Comparison of ENCODE assay signal across 7 cellular contexts in the genomic region with DNA sequence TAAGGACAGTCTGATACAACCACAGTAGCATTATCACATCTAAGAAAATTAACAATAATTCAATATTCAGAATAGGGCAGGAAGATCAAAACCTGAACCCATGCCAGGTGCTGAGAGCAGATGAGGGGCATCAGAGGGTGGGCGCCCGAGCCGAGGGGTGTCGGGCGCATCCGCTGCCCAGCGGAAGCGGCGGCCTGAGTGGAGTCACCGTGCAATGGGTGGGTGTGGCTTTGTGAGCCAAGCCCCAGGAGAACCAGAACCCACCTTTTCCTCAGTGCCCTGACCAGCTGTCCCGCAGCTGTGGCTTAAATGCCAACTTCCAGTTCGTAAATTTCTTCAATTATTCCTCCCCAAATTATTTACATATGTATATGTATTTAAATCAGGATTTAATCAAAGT. TPM values are rescaled to one million over a fixed set of nuclear protein-coding genes. Genes with fewer than 3 reads are reported as not detected.
A peak's percentile ranks its signal among the peaks of the same experiment; 100 is the strongest.
DNase-seq lines count a peak whose midpoint lies in the region; ATAC-seq and TF ChIP-seq lines count a peak whose summit lies in the region.

No MANE protein-coding gene starts in this region.

- H3K4me2 ChIP-seq in skeletal muscle satellite cell (ENCODE audit: low read length), result peak overlapping the region; percentile 62

- peak overlapping the region; percentile 15; the same call in 1 of the 2 replicates for H3K4me3 Mint-ChIP-seq in HFFc6
- H3K4me3 Mint-ChIP-seq in activated CD8-positive, alpha-beta T cell treated with anti-CD3 and anti-CD28 coated beads, Interleukin-2, amount 10 ng/mL, durations not matched to agents 7 days and 5 days, result no peak overlapping the region

- H3K4me1 Mint-ChIP-seq in HFFc6 (ENCODE audit: low read depth), result peaks cover 19% of the 10 kb centered on the region
- peaks cover 25% of the 10 kb centered on the region for H3K4me1 Mint-ChIP-seq in activated CD8-positive, alpha-beta T cell treated with anti-CD3 and anti-CD28 coated beads, Interleukin-2, amount 10 ng/mL, durations not matched to agents 7 days and 5 days (ENCODE audit: low read depth)

- H3K9me3 Mint-ChIP-seq in HFFc6, result no peaks in the 10 kb centered on the region
- no peaks in the 10 kb centered on the region for H3K9me3 Mint-ChIP-seq in activated CD8-positive, alpha-beta T cell treated with anti-CD3 and anti-CD28 coated beads, Interleukin-2, amount 10 ng/mL, durations not matched to agents 7 days and 5 days (ENCODE audit: insufficient read depth)

- peaks cover 9% of the 10 kb centered on the region for H3K27me3 ChIP-seq in skeletal muscle satellite cell (ENCODE audit: control insufficient read depth, insufficient read depth, low read length)

- no peaks in the 10 kb centered on the region for H3K36me3 Mint-ChIP-seq in HFFc6 (ENCODE audit: low read depth)
- no peaks in the 10 kb centered on the region for H3K36me3 Mint-ChIP-seq in activated CD8-positive, alpha-beta T cell treated with anti-CD3 and anti-CD28 coated beads, Interleukin-2, amount 10 ng/mL, durations not matched to agents 7 days and 5 days (ENCODE audit: low read depth)

- DNase-seq in HFFc6 (no peak), dermis blood vessel endothelial cell (no peak), OCI-M2 (lab: John Stamatoyannopoulos, UW; ENCODE audit: unreplicated experiment) (no peak)
- DNase-seq in activated CD8-positive, alpha-beta T cell treated with anti-CD3 and anti-CD28 coated beads, Interleukin-2, amount 10 ng/mL, durations not matched to agents 7 days and 5 days, result no peak

- TF ChIP-seq CTCF in HFFc6 (IDR thresholded peaks at IDR 0.05), result no peak

- no peaks in the 10 kb centered on the region for H3K9me3 ChIP-seq in skeletal muscle satellite cell (replicated peaks; ENCODE audit: low read length)

- ATAC-seq in activated CD8-positive, alpha-beta T cell treated with anti-CD3 and anti-CD28 coated beads, Interleukin-2, amount 10 ng/mL, durations not matched to agents 7 days and 5 days, result peak; percentile 21
- ATAC-seq in HG03108 (IDR thresholded peaks at IDR 0.05; ENCODE audit: unreplicated experiment), result no peak

- CTCF ChIA-PET in activated CD8-positive, alpha-beta T cell treated with anti-CD3 and anti-CD28 coated beads, Interleukin-2, amount 10 ng/mL, durations not matched to agents 7 days and 5 days (lab: Charles Lee), result interaction anchor here (1.4 to 6.6 kb wide), 3 partner anchors 22 to 96 kb away, joined by 3 to 41 read pairs (median 6); no protein-coding TSS in a partner anchor

- POLR2A ChIA-PET in activated CD8-positive, alpha-beta T cell treated with anti-CD3 and anti-CD28 coated beads, Interleukin-2, amount 10 ng/mL, durations not matched to agents 7 days and 5 days (lab: Charles Lee), result no interaction called here

- H3K9ac ChIP-seq in skeletal muscle satellite cell (ENCODE audit: low read depth, low read length), result no peak overlapping the region

- H3K36me3 ChIP-seq in skeletal muscle satellite cell (ENCODE audit: insufficient read depth, low read length), result no peaks in the 10 kb centered on the region

- H3K27me3 Mint-ChIP-seq in HFFc6 (ENCODE audit: insufficient read depth), result peaks cover 3% of the 10 kb centered on the region
- no peaks in the 10 kb centered on the region for H3K27me3 Mint-ChIP-seq in activated CD8-positive, alpha-beta T cell treated with anti-CD3 and anti-CD28 coated beads, Interleukin-2, amount 10 ng/mL, durations not matched to agents 7 days and 5 days (ENCODE audit: low read depth)

- H3K4me3 ChIP-seq in iPS-11a (ENCODE audit: low read depth, low read length), result peak overlapping the region; percentile 41
- no peak overlapping the region for H3K4me3 ChIP-seq in skeletal muscle satellite cell (ENCODE audit: low read length)

- H3K4me1 ChIP-seq in skeletal muscle satellite cell (ENCODE audit: control insufficient read depth, insufficient read depth, low read length), result peaks cover 16% of the 10 kb centered on the region

- no peak overlapping the region for H3K27ac Mint-ChIP-seq in HFFc6
- no peak overlapping the region for H3K27ac Mint-ChIP-seq in activated CD8-positive, alpha-beta T cell treated with anti-CD3 and anti-CD28 coated beads, Interleukin-2, amount 10 ng/mL, durations not matched to agents 7 days and 5 days

RNA-seq across cellular contexts. Expression of gene DNAH1, which starts 1.1 kb away (rescaled TPM):
- total RNA-seq in HFFc6 (2021; fragmentation: NEBNext Ultra II Directional; extraction: Animal tissue kit (Norgen Biotek cat#: 25700)), result 1 to 10 TPM; 1.4 to 2.1 (median 1.8) TPM
- 10 to 100 TPM; 18.1 to 20.2 TPM for total RNA-seq in activated CD8-positive, alpha-beta T cell treated with anti-CD3 and anti-CD28 coated beads, Interleukin-2, amount 10 ng/mL, durations not matched to agents 7 days and 5 days
- total RNA-seq in skeletal muscle satellite cell (2012; rRNA removed), result 1.3 and 2.5 TPM in 2 replicates
- total RNA-seq in dermis blood vessel endothelial cell, result 3.3 and 5.6 TPM in 2 replicates

RNA-seq across cellular contexts. Expression of gene GLYCTK, which starts 29.6 kb away (rescaled TPM):
- 1 to 10 TPM; 7.0 to 9.9 (median 8.7) TPM for total RNA-seq in HFFc6 (2021; fragmentation: NEBNext Ultra II Directional; extraction: Animal tissue kit (Norgen Biotek cat#: 25700))
- total RNA-seq in activated CD8-positive, alpha-beta T cell treated with anti-CD3 and anti-CD28 coated beads, Interleukin-2, amount 10 ng/mL, durations not matched to agents 7 days and 5 days, result 10 to 100 TPM; 24.7 to 25.6 TPM
- total RNA-seq in skeletal muscle satellite cell (2012; rRNA removed), result 11.2 and 15.1 TPM in 2 replicates
- total RNA-seq in dermis blood vessel endothelial cell, result 22.3 and 22.9 TPM in 2 replicates

RNA-seq across cellular contexts. Expression of gene WDR82, which starts 38.7 kb away (rescaled TPM):
- total RNA-seq in HFFc6 (2021; fragmentation: NEBNext Ultra II Directional; extraction: Animal tissue kit (Norgen Biotek cat#: 25700)), result 10 to 100 TPM; 55.2 to 62.0 (median 58.6) TPM
- total RNA-seq in activated CD8-positive, alpha-beta T cell treated with anti-CD3 and anti-CD28 coated beads, Interleukin-2, amount 10 ng/mL, durations not matched to agents 7 days and 5 days, result 100 to 1,000 TPM; 131 TPM
- total RNA-seq in skeletal muscle satellite cell (2012; rRNA removed), result 39.5 and 46.7 TPM in 2 replicates
- total RNA-seq in dermis blood vessel endothelial cell, result 81.3 and 111 TPM in 2 replicates
